9 cellular contexts compared by ENCODE assay signal in the genomic region with DNA sequence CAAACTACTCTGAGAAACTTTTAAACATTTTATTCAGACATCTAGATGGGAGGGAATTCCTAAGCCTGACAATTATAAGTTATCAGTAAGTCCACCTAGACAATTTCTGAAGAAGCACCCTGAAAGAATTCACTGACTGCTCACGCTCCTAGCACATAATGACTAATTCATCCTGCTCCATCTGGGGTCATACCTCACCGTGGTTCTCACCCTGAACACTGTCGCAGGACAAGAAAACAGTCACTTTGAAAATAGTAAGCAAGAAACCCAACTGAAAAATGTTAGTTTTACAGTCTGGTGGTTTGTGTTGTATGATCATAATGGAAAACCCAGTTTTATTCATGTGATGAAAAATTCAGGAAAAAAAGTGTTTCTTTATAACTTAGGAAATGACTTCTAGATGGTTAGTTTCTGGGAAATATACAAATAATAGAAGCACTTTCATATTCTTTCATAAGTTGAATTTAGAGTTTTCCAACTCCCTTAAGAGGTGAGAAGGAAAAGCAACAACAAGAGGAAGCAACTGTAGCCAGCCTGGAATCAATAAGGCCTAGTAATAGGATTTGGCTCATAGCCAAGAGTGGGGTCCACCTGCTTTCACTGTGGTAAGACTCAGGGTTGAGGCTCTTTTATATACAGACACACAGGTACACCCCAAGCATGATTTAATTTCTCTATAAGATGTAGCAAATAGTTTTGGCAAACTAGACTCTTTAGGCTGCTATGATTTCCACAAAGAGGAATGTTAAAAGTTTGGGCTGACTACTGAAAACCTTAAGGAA.
A peak's percentile ranks its signal among the peaks of the same experiment; 100 is the strongest.
DNase-seq lines count a peak whose midpoint lies in the region; ATAC-seq and TF ChIP-seq lines count a peak whose summit lies in the region.
"Had no signal": no experiment of that assay in that cellular context is flagged by ENCODE, and none has a peak within 500 bp of the region (broad histone marks: within the 10 kb centered on the region; RNA-seq: fewer than 3 reads in every experiment).

No MANE protein-coding gene starts in this region.

- peak overlapping the region; percentile 78 for H3K4me3 Mint-ChIP-seq in activated naive CD8-positive, alpha-beta T cell
- H3K4me3 Mint-ChIP-seq in stimulated activated memory B cell treated with anti-CD40 and anti-IgM and Interleukin-4, amounts not matched to agents 10 μg/mL and 1 μg/mL and 100 μg/mL, for 72 hours, result no peak overlapping the region

- H3K4me1 Mint-ChIP-seq in activated naive CD8-positive, alpha-beta T cell (ENCODE audit: low read depth), result peaks cover 97% of the 10 kb centered on the region
- peaks cover 93% of the 10 kb centered on the region for H3K4me1 Mint-ChIP-seq in stimulated activated memory B cell treated with anti-CD40 and anti-IgM and Interleukin-4, amounts not matched to agents 10 μg/mL and 1 μg/mL and 100 μg/mL, for 72 hours

- ATAC-seq in GM18907 (IDR thresholded peaks at IDR 0.05; ENCODE audit: unreplicated experiment) (peak; percentile 46), HG03520 (IDR thresholded peaks at IDR 0.05; ENCODE audit: unreplicated experiment) (peak; percentile 44), HG02571 (IDR thresholded peaks at IDR 0.05; ENCODE audit: unreplicated experiment) (no peak)
- peak; percentile 65 for ATAC-seq in stimulated activated memory B cell treated with anti-CD40 and anti-IgM and Interleukin-4, amounts not matched to agents 10 μg/mL and 1 μg/mL and 100 μg/mL, for 72 hours

- no peaks in the 10 kb centered on the region for H3K9me3 Mint-ChIP-seq in activated naive CD8-positive, alpha-beta T cell (ENCODE audit: low read depth)
- H3K9me3 Mint-ChIP-seq in stimulated activated memory B cell treated with anti-CD40 and anti-IgM and Interleukin-4, amounts not matched to agents 10 μg/mL and 1 μg/mL and 100 μg/mL, for 72 hours, result peaks cover 3% of the 10 kb centered on the region

- H3K27me3 ChIP-seq in ACC112 (ENCODE audit: insufficient read depth, low read length) (no peaks in the 10 kb centered on the region), BE2C (no peaks in the 10 kb centered on the region; the same call in 1 of the 2 replicates)

- no peaks in the 10 kb centered on the region for H3K9me3 ChIP-seq in BE2C

- no peaks in the 10 kb centered on the region for H3K36me3 ChIP-seq in ACC112 (ENCODE audit: insufficient read depth, low read length)
- H3K36me3 ChIP-seq in BE2C, result no peaks in the 10 kb centered on the region

- H3K27ac ChIP-seq in ACC112 (ENCODE audit: low read depth, low read length), result peak overlapping the region; percentile 67
- H3K27ac ChIP-seq: parathyroid adenoma had no signal

- H3K79me2 ChIP-seq in ACC112 (ENCODE audit: control insufficient read depth, insufficient read depth, low read length, unreplicated experiment), result peaks cover 47% of the 10 kb centered on the region

- DNase-seq in pons (ENCODE audit: low spot score), result no peak
- no peak for DNase-seq in BE2C

- H3K4me1 ChIP-seq in ACC112 (ENCODE audit: control insufficient read depth, insufficient read depth, low read length, unreplicated experiment) (peaks cover 82% of the 10 kb centered on the region), BE2C (peaks cover 4% of the 10 kb centered on the region)

- peak overlapping the region; percentile 48 for H2AFZ ChIP-seq in ACC112 (ENCODE audit: low read length, unreplicated experiment)
- H2AFZ ChIP-seq: parathyroid adenoma had no signal

- H3K27ac Mint-ChIP-seq in activated naive CD8-positive, alpha-beta T cell, result peak overlapping the region; percentile 94
- H3K27ac Mint-ChIP-seq in stimulated activated memory B cell treated with anti-CD40 and anti-IgM and Interleukin-4, amounts not matched to agents 10 μg/mL and 1 μg/mL and 100 μg/mL, for 72 hours, result peak overlapping the region; percentile 70

- no peaks in the 10 kb centered on the region for H3K27me3 Mint-ChIP-seq in activated naive CD8-positive, alpha-beta T cell
- H3K27me3 Mint-ChIP-seq in stimulated activated memory B cell treated with anti-CD40 and anti-IgM and Interleukin-4, amounts not matched to agents 10 μg/mL and 1 μg/mL and 100 μg/mL, for 72 hours, result no peaks in the 10 kb centered on the region

- TF ChIP-seq CTCF in BE2C (IDR thresholded peaks at IDR 0.05; ENCODE audit: low read depth, low read length), result no peak

- H3K36me3 Mint-ChIP-seq in activated naive CD8-positive, alpha-beta T cell, result peaks cover 19% of the 10 kb centered on the region
- H3K36me3 Mint-ChIP-seq in stimulated activated memory B cell treated with anti-CD40 and anti-IgM and Interleukin-4, amounts not matched to agents 10 μg/mL and 1 μg/mL and 100 μg/mL, for 72 hours, result peaks cover 5% of the 10 kb centered on the region

- peak overlapping the region; percentile 41; the same call in 1 of the 2 replicates for H3K4me3 ChIP-seq in ACC112 (ENCODE audit: low read depth, low read length)
- no peak overlapping the region for H3K4me3 ChIP-seq in BE2C (ENCODE audit: low read depth, low read length)
